ENCODE assay signal across 13 cellular contexts in the genomic region with DNA sequence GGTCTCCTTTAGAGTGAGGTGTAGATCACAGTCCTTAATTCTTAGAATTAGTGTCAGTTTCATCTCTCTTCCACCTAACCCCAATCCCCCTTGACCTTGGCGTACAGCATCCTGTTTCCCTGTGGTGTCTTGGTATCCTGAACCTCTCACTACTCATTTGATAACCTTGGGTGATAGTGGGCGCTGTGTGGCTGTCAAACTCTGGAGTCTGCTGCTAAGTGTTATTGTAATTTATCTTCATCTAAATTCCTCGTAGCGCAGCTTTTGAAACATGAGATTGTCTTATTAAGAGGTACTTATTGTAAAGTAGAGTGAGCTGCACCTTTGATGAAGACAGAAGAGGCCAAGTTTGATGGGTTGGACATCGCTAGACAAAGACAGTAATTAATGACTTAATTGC.
DNase-seq lines count a peak whose midpoint lies in the region; ATAC-seq lines count a peak whose summit lies in the region.
"Had no signal": no experiment of that assay in that cellular context is flagged by ENCODE, and none has a peak within 500 bp of the region (broad histone marks: within the 10 kb centered on the region; RNA-seq: fewer than 3 reads in every experiment).

No MANE protein-coding gene starts in this region.

- DNase-seq in DMS79 (lab: John Stamatoyannopoulos, UW) (peak; percentile 38), NCI-H1105 treated with DMSO at 0.1 percent for 48 hours (lab: John Stamatoyannopoulos, UW) (peak; percentile 86), NCI-H510A (lab: John Stamatoyannopoulos, UW) (peak; percentile 81), left kidney (ENCODE audit: low read depth, low spot score) (peak; percentile 68), AML-193 (lab: John Stamatoyannopoulos, UW) (no peak)
- DNase-seq in activated naive CD4-positive, alpha-beta T cell treated with anti-CD3 and anti-CD28 coated beads, Interleukin-2, amount 50 U/mL, for 16 hours = no peak
- DNase-seq: COR-L47, IMR-90, Kasumi-1, MM.1S, NCI-H1436 treated with DMSO at 0.1 percent for 48 hours, NCI-H2107 had no signal

- ATAC-seq in GM21529 (IDR thresholded peaks at IDR 0.05; ENCODE audit: unreplicated experiment) = no peak

Comparison
In these comparisons a context has a peak if more than half of its experiments do, and no peak if none do; other contexts are left out.
1. DNase-seq: peak in DMS79 (single experiment), NCI-H1105 treated with DMSO at 0.1 percent for 48 hours (single experiment), NCI-H510A (single experiment) and left kidney (single experiment); none in activated naive CD4-positive, alpha-beta T cell treated with anti-CD3 and anti-CD28 coated beads, Interleukin-2, amount 50 U/mL, for 16 hours (single experiment) and AML-193 (0 of 2).